ENCODE assay signal across 1 cellular context in the genomic region with DNA sequence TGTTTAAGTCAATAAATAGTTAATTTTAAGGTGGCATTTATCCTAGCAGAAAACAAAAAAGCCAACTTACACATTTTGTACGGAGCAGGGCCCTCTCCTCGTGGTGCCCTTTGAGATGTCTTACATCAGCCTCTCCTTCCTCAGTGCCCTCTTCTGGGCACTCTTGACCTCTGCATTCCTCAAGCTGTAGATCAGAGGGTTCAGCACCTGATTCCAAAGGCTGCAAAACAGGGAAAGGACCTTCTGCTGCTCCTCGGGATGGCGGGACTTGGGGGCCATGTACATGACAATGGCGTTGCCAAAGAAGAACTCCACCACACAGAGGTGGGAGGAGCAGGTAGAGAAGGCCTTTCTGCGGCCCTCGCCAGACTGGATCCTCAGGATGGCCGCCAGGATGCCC.
TF ChIP-seq lines count a peak whose summit lies in the region.

No MANE protein-coding gene starts in this region.

TF ChIP-seq in K562, 482 proteins besides CTCF, POLR2A, EP300 and RAD21:
- no peak for TF ChIP-seq ZC3H8 (IDR thresholded peaks at IDR 0.05)
- no peak for TF ChIP-seq SRSF1 (IDR thresholded peaks at IDR 0.05; ENCODE audit: low read depth, low read length)
- no peak for TF ChIP-seq SMARCE1 (IDR thresholded peaks at IDR 0.05)
- TF ChIP-seq RUNX1 (IDR thresholded peaks at IDR 0.05; ENCODE audit: low read depth) = no peak
- TF ChIP-seq HDGF (IDR thresholded peaks at IDR 0.05) = no peak
- TF ChIP-seq ZNF134 (CRISPR knock-in tag; conservative IDR thresholded peaks at IDR 0.05) = no peak
- no peak for TF ChIP-seq ZNF507 (tag; conservative IDR thresholded peaks at IDR 0.05)
- no peak for TF ChIP-seq KLF16 (IDR thresholded peaks at IDR 0.05)
- no peak for TF ChIP-seq ZFX (CRISPR knock-in tag; IDR thresholded peaks at IDR 0.05)
- TF ChIP-seq TCF7L2 (IDR thresholded peaks at IDR 0.05; ENCODE audit: low read depth, low read length) = no peak
- TF ChIP-seq ZBTB49 (CRISPR knock-in tag; IDR thresholded peaks at IDR 0.05; ENCODE audit: borderline replicate concordance) = no peak
- TF ChIP-seq CXXC5 (CRISPR knock-in tag; IDR thresholded peaks at IDR 0.05) = no peak
- TF ChIP-seq ZNF639 (CRISPR knock-in tag; conservative IDR thresholded peaks at IDR 0.05 in 1 of 2, IDR thresholded peaks at IDR 0.05 in 1 of 2) = no peak
- no peak for TF ChIP-seq ZNF77 (CRISPR knock-in tag; IDR thresholded peaks at IDR 0.05)
- TF ChIP-seq GTF2A2 (tag; IDR thresholded peaks at IDR 0.05) = no peak
- TF ChIP-seq, protein P1, sequence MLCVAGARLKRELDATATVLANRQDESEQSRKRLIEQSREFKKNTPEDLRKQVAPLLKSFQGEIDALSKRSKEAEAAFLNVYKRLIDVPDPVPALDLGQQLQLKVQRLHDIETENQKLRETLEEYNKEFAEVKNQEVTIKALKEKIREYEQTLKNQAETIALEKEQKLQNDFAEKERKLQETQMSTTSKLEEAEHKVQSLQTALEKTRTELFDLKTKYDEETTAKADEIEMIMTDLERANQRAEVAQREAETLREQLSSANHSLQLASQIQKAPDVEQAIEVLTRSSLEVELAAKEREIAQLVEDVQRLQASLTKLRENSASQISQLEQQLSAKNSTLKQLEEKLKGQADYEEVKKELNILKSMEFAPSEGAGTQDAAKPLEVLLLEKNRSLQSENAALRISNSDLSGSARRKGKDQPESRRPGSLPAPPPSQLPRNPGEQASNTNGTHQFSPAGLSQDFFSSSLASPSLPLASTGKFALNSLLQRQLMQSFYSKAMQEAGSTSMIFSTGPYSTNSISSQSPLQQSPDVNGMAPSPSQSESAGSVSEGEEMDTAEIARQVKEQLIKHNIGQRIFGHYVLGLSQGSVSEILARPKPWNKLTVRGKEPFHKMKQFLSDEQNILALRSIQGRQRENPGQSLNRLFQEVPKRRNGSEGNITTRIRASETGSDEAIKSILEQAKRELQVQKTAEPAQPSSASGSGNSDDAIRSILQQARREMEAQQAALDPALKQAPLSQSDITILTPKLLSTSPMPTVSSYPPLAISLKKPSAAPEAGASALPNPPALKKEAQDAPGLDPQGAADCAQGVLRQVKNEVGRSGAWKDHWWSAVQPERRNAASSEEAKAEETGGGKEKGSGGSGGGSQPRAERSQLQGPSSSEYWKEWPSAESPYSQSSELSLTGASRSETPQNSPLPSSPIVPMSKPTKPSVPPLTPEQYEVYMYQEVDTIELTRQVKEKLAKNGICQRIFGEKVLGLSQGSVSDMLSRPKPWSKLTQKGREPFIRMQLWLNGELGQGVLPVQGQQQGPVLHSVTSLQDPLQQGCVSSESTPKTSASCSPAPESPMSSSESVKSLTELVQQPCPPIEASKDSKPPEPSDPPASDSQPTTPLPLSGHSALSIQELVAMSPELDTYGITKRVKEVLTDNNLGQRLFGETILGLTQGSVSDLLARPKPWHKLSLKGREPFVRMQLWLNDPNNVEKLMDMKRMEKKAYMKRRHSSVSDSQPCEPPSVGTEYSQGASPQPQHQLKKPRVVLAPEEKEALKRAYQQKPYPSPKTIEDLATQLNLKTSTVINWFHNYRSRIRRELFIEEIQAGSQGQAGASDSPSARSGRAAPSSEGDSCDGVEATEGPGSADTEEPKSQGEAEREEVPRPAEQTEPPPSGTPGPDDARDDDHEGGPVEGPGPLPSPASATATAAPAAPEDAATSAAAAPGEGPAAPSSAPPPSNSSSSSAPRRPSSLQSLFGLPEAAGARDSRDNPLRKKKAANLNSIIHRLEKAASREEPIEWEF (CRISPR knock-in tag; IDR thresholded peaks at IDR 0.05) = no peak
- TF ChIP-seq EGR1 (conservative IDR thresholded peaks at IDR 0.05) = no peak
